Comparison of ENCODE assay signal across 27 cellular contexts in genomic region chr4:69069085-69069484, GRCh38. TPM values are rescaled to one million over a fixed set of nuclear protein-coding genes. Genes with fewer than 3 reads are reported as not detected.
"Had no signal": no experiment of that assay in that cellular context is flagged by ENCODE, and none has a peak within 500 bp of the region (broad histone marks: within the 10 kb centered on the region; RNA-seq: fewer than 3 reads in every experiment).

No MANE protein-coding gene starts in this region.

- H3K36me3 ChIP-seq: heart left ventricle, ovary, right atrium auricular region, spleen, suprapubic skin, thoracic aorta, tibial artery, upper lobe of right lung had no signal

- H3K27ac ChIP-seq: heart left ventricle, ovary, right atrium auricular region, skin epidermis, spleen, suprapubic skin, thoracic aorta, tibial artery, upper lobe of right lung had no signal

- H3K27me3 ChIP-seq: heart left ventricle, ovary, right atrium auricular region, spleen, suprapubic skin, tibial artery, upper lobe of right lung had no signal

- ATAC-seq: heart left ventricle; left ventricle myocardium superior; mucosa of descending colon; naive thymus-derived CD4-positive, alpha-beta T cell; natural killer cell treated with Interleukin-12 subunit alpha and Interleukin-12 subunit beta and Interleukin-15 and Interleukin-18, amount 100 ng/mL, for 72 hours; sciatic nerve; stimulated activated effector memory CD8-positive, alpha-beta T cell treated with anti-CD3 and anti-CD28 coated beads, Interleukin-12 subunit alpha, Interleukin-12 subunit beta, amount 100 ng/mL, for 72 hours; upper lobe of right lung had no signal

- H3K4me1 ChIP-seq: heart left ventricle, right atrium auricular region, spleen, suprapubic skin, tibial artery, upper lobe of right lung had no signal

- DNase-seq: heart left ventricle; hypothalamus; immature natural killer cell; islet precursor cell; left ventricle myocardium superior; midbrain; mucosa of descending colon; naive thymus-derived CD4-positive, alpha-beta T cell; ovary; spleen; stimulated activated CD4-positive, alpha-beta T cell treated with anti-CD3 and anti-CD28 coated beads, Interleukin-4, amount 100 ng/mL, for 24 hours; stimulated activated naive CD4-positive, alpha-beta T cell; tibial artery; trophoblast cell; upper lobe of right lung had no signal

- H3K4me3 ChIP-seq: heart left ventricle, lung, mucosa of descending colon, ovary, right atrium auricular region, skin epidermis, spleen, suprapubic skin, thoracic aorta, tibial artery, upper lobe of right lung had no signal

- H3K9me3 ChIP-seq: heart left ventricle, mucosa of descending colon, ovary, right atrium auricular region, spleen, suprapubic skin, thoracic aorta, tibial artery, upper lobe of right lung had no signal

RNA-seq across cellular contexts. Expression of gene UGT2B7, which starts 27.2 kb away (rescaled TPM):
- total RNA-seq: heart left ventricle; left ventricle myocardium superior; mesenteric fat pad; naive thymus-derived CD4-positive, alpha-beta T cell; natural killer cell treated with Interleukin-12 subunit alpha and Interleukin-12 subunit beta and Interleukin-15 and Interleukin-18, amount 100 ng/mL, for 72 hours; omental fat pad; right atrium auricular region; sciatic nerve; spleen; subcutaneous adipose tissue; thoracic aorta had no signal
- polyA plus RNA-seq: heart left ventricle; immature natural killer cell; naive thymus-derived CD4-positive, alpha-beta T cell; neural cell; ovary; spleen had no signal
